8 cellular contexts compared by ENCODE assay signal in genomic region chr7:100119075-100119700, GRCh38. TPM values are rescaled to one million over a fixed set of nuclear protein-coding genes. Genes with fewer than 3 reads are reported as not detected.
DNase-seq lines count a peak whose midpoint lies in the region; ATAC-seq, FAIRE-seq and TF ChIP-seq lines count a peak whose summit lies in the region.

CNPY4 (plus strand) TSS chr7:100119634; CDS start chr7:100119745, 111 bp downstream.
TAF6 (minus strand) TSS chr7:100119358; CDS start chr7:100114209, 5,149 bp downstream.

- H3K4me3 ChIP-seq in adrenal gland (peak within 1 kb of the TSS; percentile 50 to 89 (median 66)), heart right ventricle (peak within 1 kb of the TSS; percentile 51 to 86 (median 74))

- intact Hi-C loops in adrenal gland (cut with DNase I) (no loop called here), heart right ventricle (cut with DNase I) (loop anchor here in 3 of 10 donors (1.0 to 2.0 kb wide), 2 partner anchors 18 kb away; partner anchors contain the start of genes AP4M1 (in 3 of the 3) and MCM7 (in 3 of the 3))

- H3K4me1 ChIP-seq in adrenal gland (replicated peaks in 1 of 2) = peaks cover 12 to 16% of the 10 kb centered on the region in 2 donors
- H3K4me1 ChIP-seq in heart right ventricle = peaks cover 5 to 21% (median 17%) of the 10 kb centered on the region in 9 donors

- peak within 1 kb of the TSS; percentile 100 for H3K27ac Mint-ChIP-seq in progenitor cell of endocrine pancreas

- H3K4me3 Mint-ChIP-seq in progenitor cell of endocrine pancreas (ENCODE audit: low read depth) = peak within 1 kb of the TSS; percentile 93

- no peaks in the 10 kb centered on the region for H3K9me3 Mint-ChIP-seq in progenitor cell of endocrine pancreas (ENCODE audit: low read depth)

- peak; percentile 92 for FAIRE-seq in GM12892 (lab: Jason Lieb, UNC)

- peak; percentile 72; the same call in 1 of the 2 replicates for TF ChIP-seq POLR2A in GM12892 (IDR thresholded peaks at IDR 0.05; ENCODE audit: low read depth, low read length)
- TF ChIP-seq POLR2A in adrenal gland (IDR thresholded peaks at IDR 0.05) = peak; percentile 52 to 77

- H3K4me1 Mint-ChIP-seq in progenitor cell of endocrine pancreas (ENCODE audit: low read depth) = peaks cover 14% of the 10 kb centered on the region

- H3K36me3 ChIP-seq in adrenal gland (replicated peaks in 1 of 2) (no peaks in the 10 kb centered on the region), heart right ventricle (peaks cover 0 to 26% (median 0%) of the 10 kb centered on the region in 9 donors)

- WGBS in adrenal gland, 4 donors = 0 to 1% (median 1%) methylated on average over 15 to 35 of the region's 35 CpGs
- WGBS in heart right ventricle, 2 donors = 0% methylated on average over 35 of the region's 35 CpGs

- H3K27ac ChIP-seq in adrenal gland = peak within 1 kb of the TSS; percentile 60 to 94 (median 73)
- peak within 1 kb of the TSS; percentile 83 to 94 (median 89) for H3K27ac ChIP-seq in heart right ventricle

- ATAC-seq in HG02840 (IDR thresholded peaks at IDR 0.05; ENCODE audit: low FRiP score, unreplicated experiment) = peak; percentile 77
- ATAC-seq in heart right ventricle = peak; percentile 91 to 98 (median 95)

- H3K27me3 ChIP-seq in adrenal gland = no peaks in the 10 kb centered on the region
- no peaks in the 10 kb centered on the region for H3K27me3 ChIP-seq in heart right ventricle

- no peaks in the 10 kb centered on the region for H3K27me3 Mint-ChIP-seq in progenitor cell of endocrine pancreas

- H3K36me3 Mint-ChIP-seq in progenitor cell of endocrine pancreas (ENCODE audit: insufficient read depth) = peaks cover 2% of the 10 kb centered on the region

- H3K9me3 ChIP-seq in adrenal gland (replicated peaks in 1 of 3) (no peaks in the 10 kb centered on the region), heart right ventricle (no peaks in the 10 kb centered on the region)

- peak; percentile 99 for DNase-seq in GM12892 (ENCODE audit: insufficient read length)
- DNase-seq in NCI-H146 treated with DMSO at 0.1 percent for 48 hours (lab: John Stamatoyannopoulos, UW; ENCODE audit: unreplicated experiment) = peak; percentile 82
- peak; percentile 89 to 96 (median 92) for DNase-seq in T-helper 1 cell
- DNase-seq in adrenal gland = peak; percentile 95 to 98 (median 97)
- DNase-seq in heart right ventricle = peak; percentile 96 to 97
- DNase-seq in progenitor cell of endocrine pancreas (ENCODE audit: low spot score, unreplicated experiment) = peak; percentile 85
- DNase-seq in ureter (ENCODE audit: low spot score) = peak; percentile 96

- TF ChIP-seq CTCF in adrenal gland (IDR thresholded peaks at IDR 0.05) (peak in 2 of 6 experiments; percentile 10 to 13), heart right ventricle (IDR thresholded peaks at IDR 0.05) (peak in 1 of 9 donors; percentile 3), progenitor cell of endocrine pancreas (IDR thresholded peaks at IDR 0.05; ENCODE audit: unreplicated experiment) (no peak)

RNA-seq across cellular contexts. Expression of gene CNPY4, which starts in this region (rescaled TPM):
- polyA plus RNA-seq in GM12892 (2012; ENCODE audit: missing spikeins) = 7.4 TPM
- total RNA-seq in adrenal gland (10 to 100 TPM; 14.0 to 36.6 (median 23.0) TPM), heart right ventricle (10 to 100 TPM in 1 of 10 donors, 1 to 10 TPM in 9; 4.9 to 10.8 (median 6.6) TPM), progenitor cell of endocrine pancreas (22.5 and 25.5 TPM in 2 replicates), ureter (8.7 TPM)
- polyA plus RNA-seq in adrenal gland (10 to 100 TPM; 16.5 to 28.1 (median 27.3) TPM), heart right ventricle (10 to 100 TPM; 11.7 to 13.7 TPM)

RNA-seq across cellular contexts. Expression of gene TAF6, which starts in this region (rescaled TPM):
- polyA plus RNA-seq in GM12892 (2012; ENCODE audit: missing spikeins) = 20.1 TPM
- total RNA-seq in adrenal gland = 100 to 1,000 TPM in 1 of 8 donors, 10 to 100 TPM in 7; 49.9 to 141 (median 71.8) TPM
- 10 to 100 TPM; 41.3 to 69.4 (median 67.9) TPM for polyA plus RNA-seq in adrenal gland
- total RNA-seq in heart right ventricle = 10 to 100 TPM; 28.0 to 43.3 (median 31.0) TPM
- 10 to 100 TPM; 23.5 to 33.6 TPM for polyA plus RNA-seq in heart right ventricle
- total RNA-seq in progenitor cell of endocrine pancreas = 79.6 and 91.2 TPM in 2 replicates
- total RNA-seq in ureter = 47.4 TPM

Comparison
In these comparisons a context has a peak if more than half of its experiments do, and no peak if none do; other contexts are left out.
1. Peak in every context shown above with its lines: DNase-seq, ATAC-seq, H3K4me3 ChIP-seq and H3K27ac ChIP-seq.